Comparison of ENCODE assay signal across 18 cellular contexts in genomic region chr9:119938871-119939270, GRCh38.
"Had no signal": no experiment of that assay in that cellular context is flagged by ENCODE, and none has a peak within 500 bp of the region (broad histone marks: within the 10 kb centered on the region; RNA-seq: fewer than 3 reads in every experiment).

No MANE protein-coding gene starts in this region.

- H3K4me1 Mint-ChIP-seq: activated naive CD8-positive, alpha-beta T cell treated with anti-CD3 and anti-CD28 coated beads, Interleukin-2, amount 10 ng/mL, durations not matched to agents 7 days and 5 days; naive B cell; neural progenitor cell; stimulated activated effector memory CD8-positive, alpha-beta T cell treated with anti-CD3 and anti-CD28 coated beads, Interleukin-12 subunit alpha, Interleukin-12 subunit beta, amount 100 ng/mL, for 72 hours had no signal

- H2AFZ ChIP-seq: hepatocyte, neural progenitor cell had no signal

- H3K9me3 Mint-ChIP-seq: activated naive CD8-positive, alpha-beta T cell treated with anti-CD3 and anti-CD28 coated beads, Interleukin-2, amount 10 ng/mL, durations not matched to agents 7 days and 5 days; activated T-helper 1 cell treated with anti-CD3 and anti-CD28 coated beads, Interleukin-12 subunit alpha, Interleukin-12 subunit beta, Interleukin-2, Interleukin-4 antibody, amounts not matched to agents 30 ng/mL and 10 ng/mL and 1 ng/mL, durations not matched to agents 14 hours and 24 hours and 36 hours; neural progenitor cell; stimulated activated effector memory CD8-positive, alpha-beta T cell treated with anti-CD3 and anti-CD28 coated beads, Interleukin-12 subunit alpha, Interleukin-12 subunit beta, amount 100 ng/mL, for 72 hours had no signal

- ATAC-seq: esophagus mucosa; left lobe of liver; stimulated activated effector memory CD8-positive, alpha-beta T cell treated with anti-CD3 and anti-CD28 coated beads, Interleukin-12 subunit alpha, Interleukin-12 subunit beta, amount 100 ng/mL, for 72 hours had no signal

- H3K9me3 ChIP-seq: ovary, tibial nerve, vagina had no signal

- H3K4me2 ChIP-seq: hepatocyte, neural progenitor cell had no signal

- H3K4me1 ChIP-seq: tibial nerve, vagina had no signal

- H3K27me3 Mint-ChIP-seq: activated naive CD8-positive, alpha-beta T cell treated with anti-CD3 and anti-CD28 coated beads, Interleukin-2, amount 10 ng/mL, durations not matched to agents 7 days and 5 days had no signal

- H3K27me3 ChIP-seq: cardiac muscle cell, hepatocyte, neural progenitor cell, ovary, tibial nerve, vagina had no signal

- H3K4me3 ChIP-seq: cardiac muscle cell, hepatocyte, neural progenitor cell, ovary, tibial nerve, vagina had no signal

- H3K36me3 Mint-ChIP-seq: activated naive CD8-positive, alpha-beta T cell treated with anti-CD3 and anti-CD28 coated beads, Interleukin-2, amount 10 ng/mL, durations not matched to agents 7 days and 5 days; naive B cell; neural progenitor cell; stimulated activated effector memory CD8-positive, alpha-beta T cell treated with anti-CD3 and anti-CD28 coated beads, Interleukin-12 subunit alpha, Interleukin-12 subunit beta, amount 100 ng/mL, for 72 hours had no signal

- DNase-seq: activated CD4-positive, alpha-beta T cell treated with anti-CD3 and anti-CD28 coated beads, Interleukin-2, amount 50 U/mL, for 1 hour; activated CD4-positive, CD25-positive, alpha-beta regulatory T cell; activated CD8-positive, alpha-beta memory T cell treated with anti-CD3 and anti-CD28 coated beads for 24 hours; activated naive CD8-positive, alpha-beta T cell treated with anti-CD3 and anti-CD28 coated beads, Interleukin-2, amount 10 ng/mL, durations not matched to agents 7 days and 5 days; anterior cingulate cortex; islet precursor cell; mammary epithelial cell; naive B cell; ovary had no signal

- H3K36me3 ChIP-seq: cardiac muscle cell, neural progenitor cell, ovary, tibial nerve, vagina had no signal

- H3K4me3 Mint-ChIP-seq: activated naive CD8-positive, alpha-beta T cell treated with anti-CD3 and anti-CD28 coated beads, Interleukin-2, amount 10 ng/mL, durations not matched to agents 7 days and 5 days; activated T-helper 1 cell treated with anti-CD3 and anti-CD28 coated beads, Interleukin-12 subunit alpha, Interleukin-12 subunit beta, Interleukin-2, Interleukin-4 antibody, amounts not matched to agents 30 ng/mL and 10 ng/mL and 1 ng/mL, durations not matched to agents 14 hours and 24 hours and 36 hours; naive B cell; neural progenitor cell; stimulated activated effector memory CD8-positive, alpha-beta T cell treated with anti-CD3 and anti-CD28 coated beads, Interleukin-12 subunit alpha, Interleukin-12 subunit beta, amount 100 ng/mL, for 72 hours had no signal

- H3K79me2 ChIP-seq: hepatocyte had no signal

- H3K27ac ChIP-seq: cardiac muscle cell, hepatocyte, neural progenitor cell, ovary, tibial nerve, vagina had no signal

- H3K27ac Mint-ChIP-seq: activated naive CD8-positive, alpha-beta T cell treated with anti-CD3 and anti-CD28 coated beads, Interleukin-2, amount 10 ng/mL, durations not matched to agents 7 days and 5 days; activated T-helper 1 cell treated with anti-CD3 and anti-CD28 coated beads, Interleukin-12 subunit alpha, Interleukin-12 subunit beta, Interleukin-2, Interleukin-4 antibody, amounts not matched to agents 30 ng/mL and 10 ng/mL and 1 ng/mL, durations not matched to agents 14 hours and 24 hours and 36 hours; naive B cell; neural progenitor cell; stimulated activated effector memory CD8-positive, alpha-beta T cell treated with anti-CD3 and anti-CD28 coated beads, Interleukin-12 subunit alpha, Interleukin-12 subunit beta, amount 100 ng/mL, for 72 hours had no signal
